ENCODE assay signal across 9 cellular contexts in the genomic region with DNA sequence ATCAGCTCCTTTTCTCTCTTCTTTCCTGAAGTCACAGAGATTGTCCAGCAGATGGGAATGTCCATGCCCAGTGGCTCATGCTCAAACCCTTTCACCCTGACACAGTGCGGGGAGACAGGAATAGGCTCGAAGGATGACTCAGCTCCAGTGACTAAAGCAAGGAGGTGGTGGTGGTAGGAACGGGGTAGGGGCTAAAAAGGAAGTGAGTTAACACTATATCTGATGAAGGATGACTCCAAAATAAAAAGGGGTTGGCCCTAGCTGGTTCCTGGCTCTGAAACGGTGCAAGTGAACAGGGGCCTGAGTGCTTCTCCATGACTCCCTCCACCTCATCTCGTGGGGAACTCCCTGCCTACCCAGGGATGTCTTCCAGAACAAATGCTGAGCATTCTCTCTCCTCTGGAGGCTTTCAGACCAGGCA.
DNase-seq lines count a peak whose midpoint lies in the region; ATAC-seq, FAIRE-seq and TF ChIP-seq lines count a peak whose summit lies in the region.
"Had no signal": no experiment of that assay in that cellular context is flagged by ENCODE, and none has a peak within 500 bp of the region (broad histone marks: within the 10 kb centered on the region; RNA-seq: fewer than 3 reads in every experiment).

No MANE protein-coding gene starts in this region.

- peak; percentile 76 for DNase-seq in GM03348 (ENCODE audit: low spot score)
- DNase-seq in RWPE1 (ENCODE audit: low spot score) = peak; percentile 80
- DNase-seq in bronchial epithelial cell (ENCODE audit: low read depth) = peak; percentile 98
- peak; percentile 37 to 46 for DNase-seq in stimulated activated CD4-positive, alpha-beta T cell treated with anti-CD3 and anti-CD28 coated beads, Interleukin-12 subunit alpha, Interleukin-12 subunit beta, amount 100 ng/mL, for 24 hours (ENCODE audit: low read depth in 2 of 2)
- no peak for DNase-seq in lower leg skin (ENCODE audit: low spot score in 2 of 2)
- DNase-seq in NCI-H1105 (lab: John Stamatoyannopoulos, UW) = no peak
- DNase-seq: tibial artery had no signal

- POLR2A ChIA-PET in RWPE1 (lab: Yijun Ruan, JAX; ENCODE audit: low non-redundant PET) = no interaction called here

- CTCF ChIA-PET in RWPE1 (lab: Yijun Ruan, JAX) = interaction anchor here (0.6 kb wide), 3 partner anchors 106 to 1347 kb away, joined by 3 to 8 read pairs (median 3); no protein-coding TSS in a partner anchor

- ATAC-seq in HG03521 (IDR thresholded peaks at IDR 0.05; ENCODE audit: unreplicated experiment) = no peak
- ATAC-seq in GM21717 (IDR thresholded peaks at IDR 0.05; ENCODE audit: unreplicated experiment) = no peak

- no peaks in the 10 kb centered on the region for H3K27me3 ChIP-seq in bronchial epithelial cell (ENCODE audit: control insufficient read depth, insufficient read depth, low read length)
- H3K27me3 ChIP-seq: tibial artery had no signal

- no peaks in the 10 kb centered on the region for H3K36me3 ChIP-seq in bronchial epithelial cell (ENCODE audit: control insufficient read depth, insufficient read depth, low read length)
- H3K36me3 ChIP-seq: tibial artery had no signal

- H3K4me3 ChIP-seq in bronchial epithelial cell (ENCODE audit: low read depth, low read length) (no peak overlapping the region), lower leg skin (ENCODE audit: low read depth, poor library complexity, severe bottlenecking) (no peak overlapping the region)
- H3K4me3 ChIP-seq: tibial artery had no signal

- peak overlapping the region; percentile 50 for H3K27ac ChIP-seq in RWPE1
- H3K27ac ChIP-seq: tibial artery had no signal

- TF ChIP-seq CTCF in RWPE1 (conservative IDR thresholded peaks at IDR 0.05; ENCODE audit: low read depth) (no peak), bronchial epithelial cell (IDR thresholded peaks at IDR 0.05; ENCODE audit: insufficient read depth, low read length, severe bottlenecking) (peak; percentile 2), lower leg skin (IDR thresholded peaks at IDR 0.05) (no peak)

- WGBS in lower leg skin, 2 donors = 29 to 34% methylated on average over 5 of the region's 5 CpGs

- peak; percentile 47 for FAIRE-seq in bronchial epithelial cell (lab: Jason Lieb, UNC)

- intact Hi-C loops in lower leg skin (cut with DNase I; ENCODE audit: low total_unique reads) = no loop called here

- TF ChIP-seq POLR2A in lower leg skin (IDR thresholded peaks at IDR 0.05) = no peak

Comparison
In these comparisons a context has a peak if more than half of its experiments do, and no peak if none do; other contexts are left out.
1. DNase-seq: peak in GM03348 (single experiment), RWPE1 (single experiment), bronchial epithelial cell (single experiment) and stimulated activated CD4-positive, alpha-beta T cell treated with anti-CD3 and anti-CD28 coated beads, Interleukin-12 subunit alpha, Interleukin-12 subunit beta, amount 100 ng/mL, for 24 hours (2 of 2); none in lower leg skin (0 of 2) and NCI-H1105 (single experiment).